In the genomic region with DNA sequence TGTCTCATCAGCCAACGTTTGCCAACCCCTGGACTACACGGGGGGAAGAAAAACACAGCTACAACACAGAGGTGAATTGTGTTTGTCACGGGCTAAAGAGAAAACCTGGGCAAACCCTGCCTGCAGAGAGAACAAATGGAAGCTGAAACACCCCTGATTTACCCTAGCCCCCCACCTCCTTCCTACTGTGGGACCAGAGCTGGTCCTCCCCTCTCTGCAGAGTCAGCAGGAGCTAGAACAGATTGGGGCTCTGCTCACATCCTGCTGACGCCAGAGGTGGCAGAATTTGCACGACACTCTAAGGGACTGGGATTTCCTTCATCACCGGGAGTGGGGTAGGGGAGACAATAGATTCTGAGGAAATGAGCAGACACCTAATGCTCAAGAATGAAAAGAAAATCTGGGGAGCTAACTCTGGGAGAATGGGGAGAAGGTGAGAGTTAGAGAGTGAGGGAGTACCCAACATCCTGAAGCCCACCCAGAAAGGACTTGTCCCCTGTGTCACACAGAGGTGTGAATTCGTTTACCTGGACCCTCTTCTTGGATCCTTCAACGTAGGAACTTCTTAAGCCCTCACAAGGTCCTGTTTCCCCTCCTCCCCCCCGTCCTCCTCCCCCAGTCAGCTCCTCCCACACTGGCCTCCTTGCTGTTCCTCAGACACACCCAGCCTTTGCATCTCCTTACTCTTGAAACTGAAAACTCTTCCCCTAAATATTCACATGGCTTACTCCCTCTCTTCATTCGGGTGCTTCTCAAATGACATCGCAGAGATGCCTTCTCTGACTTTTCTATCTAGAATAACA, we compare ENCODE assay signal across 28 cellular contexts.
"Had no signal": no experiment of that assay in that cellular context is flagged by ENCODE, and none has a peak within 500 bp of the region (broad histone marks: within the 10 kb centered on the region; RNA-seq: fewer than 3 reads in every experiment).

No MANE protein-coding gene starts in this region.

- H3K36me3 ChIP-seq: Peyer's patch, SJCRH30 had no signal

- H3K9me2 ChIP-seq: SK-N-SH had no signal

- H3K27me3 ChIP-seq: Peyer's patch, SJCRH30 had no signal

- H3K4me3 ChIP-seq: Peyer's patch, SJCRH30 had no signal

- H3K9me3 ChIP-seq: Peyer's patch, SJCRH30, SK-N-SH had no signal

- ATAC-seq: activated naive CD4-positive, alpha-beta T cell treated with anti-CD3 and anti-CD28 coated beads, Interleukin-2, amount 50 U/mL, for 72 hours; activated naive CD8-positive, alpha-beta T cell treated with anti-CD3 and anti-CD28 coated beads, Interleukin-2, amount 50 U/mL, for 24 hours; activated T-cell treated with anti-CD3 and anti-CD28 coated beads, Interleukin-2, amount 50 U/mL, for 4 hours had no signal

- DNase-seq: activated CD4-positive, alpha-beta memory T cell treated with anti-CD3 and anti-CD28 coated beads for 36 hours; activated CD4-positive, alpha-beta T cell treated with anti-CD3 and anti-CD28 coated beads, Interleukin-2, amount 10 ng/mL, durations not matched to agents 7 days and 5 days; activated CD4-positive, CD25-positive, alpha-beta regulatory T cell; activated CD8-positive, alpha-beta memory T cell treated with anti-CD3 and anti-CD28 coated beads for 24 hours; activated effector memory CD4-positive, alpha-beta T cell treated with anti-CD3 and anti-CD28 coated beads, Interleukin-2, amount 50 U/mL, for 16 hours; activated naive CD4-positive, alpha-beta T cell treated with Interleukin-2 at 50 U/mL for 16 hours; activated naive CD8-positive, alpha-beta T cell treated with anti-CD3 and anti-CD28 coated beads, Interleukin-2, amount 50 U/mL, for 24 hours; activated T-cell treated with anti-CD3 and anti-CD28 coated beads, Interleukin-2, amount 50 U/mL, for 4 hours; amygdala; IMR-90; KG1; MM.1S; NCI-H1105 treated with DMSO at 0.1 percent for 48 hours; NCI-H1436 treated with DMSO at 0.1 percent for 48 hours; NCI-H187; NCI-H2081; NCI-H510A treated with DMSO at 0.1 percent for 48 hours; NCI-H69; NK-92 treated with Interleukin-12 subunit alpha and Interleukin-12 subunit beta, amount 100 ng/mL, for 24 hours; Peyer's patch; Right ventricle myocardium superior; SJCRH30; SK-N-SH; SW 1271 had no signal

- H3K9me3 Mint-ChIP-seq: activated CD4-positive, alpha-beta memory T cell treated with anti-CD3 and anti-CD28 coated beads for 36 hours; activated CD4-positive, alpha-beta T cell treated with anti-CD3 and anti-CD28 coated beads, Interleukin-2, amount 10 ng/mL, durations not matched to agents 7 days and 5 days; activated naive CD4-positive, alpha-beta T cell treated with anti-CD3 and anti-CD28 coated beads, Interleukin-2, amount 50 U/mL, for 72 hours; activated naive CD8-positive, alpha-beta T cell treated with anti-CD3 and anti-CD28 coated beads, Interleukin-2, amount 50 U/mL, for 24 hours; activated T-cell treated with anti-CD3 and anti-CD28 coated beads, Interleukin-2, amount 50 U/mL, for 4 hours; T-helper 1 cell treated with Interleukin-12 subunit alpha and Interleukin-12 subunit beta and Interleukin-4 antibody, amounts not matched to agents 30 μg/mL and 1 μg/mL, for 36 hours had no signal

- H3K4me3 Mint-ChIP-seq: activated CD4-positive, alpha-beta memory T cell treated with anti-CD3 and anti-CD28 coated beads for 36 hours; activated CD4-positive, alpha-beta T cell treated with anti-CD3 and anti-CD28 coated beads, Interleukin-2, amount 10 ng/mL, durations not matched to agents 7 days and 5 days; activated naive CD8-positive, alpha-beta T cell treated with anti-CD3 and anti-CD28 coated beads, Interleukin-2, amount 50 U/mL, for 24 hours; activated T-cell treated with anti-CD3 and anti-CD28 coated beads, Interleukin-2, amount 50 U/mL, for 4 hours; brain; T-helper 1 cell treated with Interleukin-12 subunit alpha and Interleukin-12 subunit beta and Interleukin-4 antibody, amounts not matched to agents 30 μg/mL and 1 μg/mL, for 36 hours had no signal

- H3K27ac ChIP-seq: Peyer's patch, RWPE1, SJCRH30 had no signal

- H3K4me1 Mint-ChIP-seq: activated CD4-positive, alpha-beta T cell treated with anti-CD3 and anti-CD28 coated beads, Interleukin-2, amount 10 ng/mL, durations not matched to agents 7 days and 5 days; activated naive CD8-positive, alpha-beta T cell treated with anti-CD3 and anti-CD28 coated beads, Interleukin-2, amount 50 U/mL, for 24 hours had no signal

- H3K9ac ChIP-seq: SK-N-SH had no signal

- H3K4me1 ChIP-seq: Peyer's patch, SJCRH30 had no signal

- H3K27ac Mint-ChIP-seq: activated CD4-positive, alpha-beta memory T cell treated with anti-CD3 and anti-CD28 coated beads for 36 hours; activated CD4-positive, alpha-beta T cell treated with anti-CD3 and anti-CD28 coated beads, Interleukin-2, amount 10 ng/mL, durations not matched to agents 7 days and 5 days; activated naive CD8-positive, alpha-beta T cell treated with anti-CD3 and anti-CD28 coated beads, Interleukin-2, amount 50 U/mL, for 24 hours; brain; T-helper 1 cell treated with Interleukin-12 subunit alpha and Interleukin-12 subunit beta and Interleukin-4 antibody, amounts not matched to agents 30 μg/mL and 1 μg/mL, for 36 hours had no signal

- H3K4me2 ChIP-seq: SK-N-SH had no signal

- H3K27me3 Mint-ChIP-seq: brain had no signal

- H3K36me3 Mint-ChIP-seq: activated CD4-positive, alpha-beta memory T cell treated with anti-CD3 and anti-CD28 coated beads for 36 hours; activated naive CD4-positive, alpha-beta T cell treated with anti-CD3 and anti-CD28 coated beads, Interleukin-2, amount 50 U/mL, for 72 hours; brain had no signal
